1 cellular context compared by ENCODE assay signal in the genomic region with DNA sequence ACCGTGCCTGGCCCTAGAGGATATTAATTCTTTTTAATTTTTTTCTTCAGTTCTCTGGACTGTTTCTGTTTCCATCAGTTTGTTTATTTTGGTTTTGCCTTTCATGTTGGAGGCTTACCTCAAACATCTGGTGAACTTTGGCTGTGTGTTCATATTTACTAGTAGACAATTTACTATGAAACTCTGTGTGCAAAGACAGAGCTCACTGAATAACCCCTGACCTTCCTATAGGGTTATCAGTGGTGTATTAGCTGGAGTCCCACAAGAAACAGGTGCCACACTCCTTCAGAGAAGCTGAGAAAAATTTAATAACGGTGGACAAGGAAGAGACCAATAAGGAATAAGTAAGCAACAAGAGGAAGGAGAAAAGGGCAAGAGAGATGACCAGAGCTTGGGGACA.
TF ChIP-seq lines count a peak whose summit lies in the region.

No MANE protein-coding gene starts in this region.

TF ChIP-seq in HepG2, 621 proteins besides CTCF, POLR2A, EP300 and RAD21 (continued from another document and continues in another):
- TF ChIP-seq, protein P1, sequence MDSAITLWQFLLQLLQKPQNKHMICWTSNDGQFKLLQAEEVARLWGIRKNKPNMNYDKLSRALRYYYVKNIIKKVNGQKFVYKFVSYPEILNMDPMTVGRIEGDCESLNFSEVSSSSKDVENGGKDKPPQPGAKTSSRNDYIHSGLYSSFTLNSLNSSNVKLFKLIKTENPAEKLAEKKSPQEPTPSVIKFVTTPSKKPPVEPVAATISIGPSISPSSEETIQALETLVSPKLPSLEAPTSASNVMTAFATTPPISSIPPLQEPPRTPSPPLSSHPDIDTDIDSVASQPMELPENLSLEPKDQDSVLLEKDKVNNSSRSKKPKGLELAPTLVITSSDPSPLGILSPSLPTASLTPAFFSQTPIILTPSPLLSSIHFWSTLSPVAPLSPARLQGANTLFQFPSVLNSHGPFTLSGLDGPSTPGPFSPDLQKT (CRISPR knock-in tag; IDR thresholded peaks at IDR 0.05; ENCODE audit: borderline replicate concordance): no peak
- TF ChIP-seq POLR2AphosphoS5 (IDR thresholded peaks at IDR 0.05; ENCODE audit: low read depth, low read length) (no peak), HOXA7 (CRISPR knock-in tag; IDR thresholded peaks at IDR 0.05) (no peak), ZNF451 (CRISPR knock-in tag; IDR thresholded peaks at IDR 0.05) (no peak), AHR (CRISPR knock-in tag; IDR thresholded peaks at IDR 0.05) (no peak), HNF4G (IDR thresholded peaks at IDR 0.05; ENCODE audit: borderline replicate concordance, low read depth, low read length) (peak; percentile 63), HNF4G (CRISPR knock-in tag; IDR thresholded peaks at IDR 0.05; ENCODE audit: borderline replicate concordance, low read depth) (peak; percentile 24; the same call in 1 of the 2 replicates), SMARCC2 (IDR thresholded peaks at IDR 0.05) (no peak), FOXP4 (CRISPR knock-in tag; IDR thresholded peaks at IDR 0.05) (peak; percentile 97), ZNF136 (CRISPR knock-in tag; IDR thresholded peaks at IDR 0.05; ENCODE audit: low read depth) (no peak), BCLAF1 (IDR thresholded peaks at IDR 0.05) (no peak), ZBTB8A (CRISPR knock-in tag; IDR thresholded peaks at IDR 0.05; ENCODE audit: borderline replicate concordance, low read depth) (no peak), ZBTB33 (CRISPR knock-in tag; IDR thresholded peaks at IDR 0.05) (no peak), MZF1 (CRISPR knock-in tag; IDR thresholded peaks at IDR 0.05; ENCODE audit: borderline replicate concordance) (no peak), ZNF546 (CRISPR knock-in tag; conservative IDR thresholded peaks at IDR 0.05) (no peak), IKZF4 (CRISPR knock-in tag; IDR thresholded peaks at IDR 0.05; ENCODE audit: borderline replicate concordance, low read depth, not compliant biosample characterization) (no peak), ZSCAN22 (CRISPR knock-in tag; IDR thresholded peaks at IDR 0.05) (no peak), MYNN (CRISPR knock-in tag; IDR thresholded peaks at IDR 0.05; ENCODE audit: low read depth) (no peak), FOSL2 (CRISPR knock-in tag; IDR thresholded peaks at IDR 0.05) (peak; percentile 46), AGO2 (optimal IDR thresholded peaks at IDR 0.05; ENCODE audit: low read depth, low read length) (no peak), ATF7 (IDR thresholded peaks at IDR 0.05) (no peak), ATF7 (CRISPR knock-in tag; IDR thresholded peaks at IDR 0.05) (no peak), ZFX (CRISPR knock-in tag; IDR thresholded peaks at IDR 0.05; ENCODE audit: low read depth) (no peak), THAP9 (CRISPR knock-in tag; IDR thresholded peaks at IDR 0.05; ENCODE audit: borderline replicate concordance) (no peak), ZNF282 (IDR thresholded peaks at IDR 0.05; ENCODE audit: partially characterized antibody) (no peak), ZNF253 (CRISPR knock-in tag; IDR thresholded peaks at IDR 0.05; ENCODE audit: borderline replicate concordance) (no peak), KAT2B (IDR thresholded peaks at IDR 0.05; ENCODE audit: borderline replicate concordance, low read depth, low read length) (no peak), FOXM1 (CRISPR knock-in tag; IDR thresholded peaks at IDR 0.05) (no peak), FOXK2 (IDR thresholded peaks at IDR 0.05) (peak; percentile 84), RNF2 (conservative IDR thresholded peaks at IDR 0.05; ENCODE audit: low read depth) (no peak), ZNF329 (CRISPR knock-in tag; IDR thresholded peaks at IDR 0.05; ENCODE audit: low read depth) (no peak), ZKSCAN8 (CRISPR knock-in tag; IDR thresholded peaks at IDR 0.05; ENCODE audit: borderline replicate concordance) (no peak; the same call in 1 of the 2 replicates), RERE (CRISPR knock-in tag; IDR thresholded peaks at IDR 0.05; ENCODE audit: low read depth) (peak; percentile 88), FOXJ3 (CRISPR knock-in tag; IDR thresholded peaks at IDR 0.05; ENCODE audit: borderline replicate concordance) (peak; percentile 97), ZEB1 (IDR thresholded peaks at IDR 0.05; ENCODE audit: insufficient replicate concordance, low read depth) (no peak), KDM2A (CRISPR knock-in tag; IDR thresholded peaks at IDR 0.05; ENCODE audit: borderline replicate concordance, low read depth) (no peak), ZNF446 (CRISPR knock-in tag; IDR thresholded peaks at IDR 0.05) (no peak)
- TF ChIP-seq, protein P2, sequence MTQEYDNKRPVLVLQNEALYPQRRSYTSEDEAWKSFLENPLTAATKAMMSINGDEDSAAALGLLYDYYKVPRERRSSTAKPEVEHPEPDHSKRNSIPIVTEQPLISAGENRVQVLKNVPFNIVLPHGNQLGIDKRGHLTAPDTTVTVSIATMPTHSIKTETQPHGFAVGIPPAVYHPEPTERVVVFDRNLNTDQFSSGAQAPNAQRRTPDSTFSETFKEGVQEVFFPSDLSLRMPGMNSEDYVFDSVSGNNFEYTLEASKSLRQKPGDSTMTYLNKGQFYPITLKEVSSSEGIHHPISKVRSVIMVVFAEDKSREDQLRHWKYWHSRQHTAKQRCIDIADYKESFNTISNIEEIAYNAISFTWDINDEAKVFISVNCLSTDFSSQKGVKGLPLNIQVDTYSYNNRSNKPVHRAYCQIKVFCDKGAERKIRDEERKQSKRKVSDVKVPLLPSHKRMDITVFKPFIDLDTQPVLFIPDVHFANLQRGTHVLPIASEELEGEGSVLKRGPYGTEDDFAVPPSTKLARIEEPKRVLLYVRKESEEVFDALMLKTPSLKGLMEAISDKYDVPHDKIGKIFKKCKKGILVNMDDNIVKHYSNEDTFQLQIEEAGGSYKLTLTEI (CRISPR knock-in tag; conservative IDR thresholded peaks at IDR 0.05): no peak
- TF ChIP-seq, protein P3, sequence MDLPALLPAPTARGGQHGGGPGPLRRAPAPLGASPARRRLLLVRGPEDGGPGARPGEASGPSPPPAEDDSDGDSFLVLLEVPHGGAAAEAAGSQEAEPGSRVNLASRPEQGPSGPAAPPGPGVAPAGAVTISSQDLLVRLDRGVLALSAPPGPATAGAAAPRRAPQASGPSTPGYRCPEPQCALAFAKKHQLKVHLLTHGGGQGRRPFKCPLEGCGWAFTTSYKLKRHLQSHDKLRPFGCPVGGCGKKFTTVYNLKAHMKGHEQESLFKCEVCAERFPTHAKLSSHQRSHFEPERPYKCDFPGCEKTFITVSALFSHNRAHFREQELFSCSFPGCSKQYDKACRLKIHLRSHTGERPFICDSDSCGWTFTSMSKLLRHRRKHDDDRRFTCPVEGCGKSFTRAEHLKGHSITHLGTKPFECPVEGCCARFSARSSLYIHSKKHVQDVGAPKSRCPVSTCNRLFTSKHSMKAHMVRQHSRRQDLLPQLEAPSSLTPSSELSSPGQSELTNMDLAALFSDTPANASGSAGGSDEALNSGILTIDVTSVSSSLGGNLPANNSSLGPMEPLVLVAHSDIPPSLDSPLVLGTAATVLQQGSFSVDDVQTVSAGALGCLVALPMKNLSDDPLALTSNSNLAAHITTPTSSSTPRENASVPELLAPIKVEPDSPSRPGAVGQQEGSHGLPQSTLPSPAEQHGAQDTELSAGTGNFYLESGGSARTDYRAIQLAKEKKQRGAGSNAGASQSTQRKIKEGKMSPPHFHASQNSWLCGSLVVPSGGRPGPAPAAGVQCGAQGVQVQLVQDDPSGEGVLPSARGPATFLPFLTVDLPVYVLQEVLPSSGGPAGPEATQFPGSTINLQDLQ (CRISPR knock-in tag; IDR thresholded peaks at IDR 0.05): no peak
